ENCODE assay signal across 23 cellular contexts in the genomic region with DNA sequence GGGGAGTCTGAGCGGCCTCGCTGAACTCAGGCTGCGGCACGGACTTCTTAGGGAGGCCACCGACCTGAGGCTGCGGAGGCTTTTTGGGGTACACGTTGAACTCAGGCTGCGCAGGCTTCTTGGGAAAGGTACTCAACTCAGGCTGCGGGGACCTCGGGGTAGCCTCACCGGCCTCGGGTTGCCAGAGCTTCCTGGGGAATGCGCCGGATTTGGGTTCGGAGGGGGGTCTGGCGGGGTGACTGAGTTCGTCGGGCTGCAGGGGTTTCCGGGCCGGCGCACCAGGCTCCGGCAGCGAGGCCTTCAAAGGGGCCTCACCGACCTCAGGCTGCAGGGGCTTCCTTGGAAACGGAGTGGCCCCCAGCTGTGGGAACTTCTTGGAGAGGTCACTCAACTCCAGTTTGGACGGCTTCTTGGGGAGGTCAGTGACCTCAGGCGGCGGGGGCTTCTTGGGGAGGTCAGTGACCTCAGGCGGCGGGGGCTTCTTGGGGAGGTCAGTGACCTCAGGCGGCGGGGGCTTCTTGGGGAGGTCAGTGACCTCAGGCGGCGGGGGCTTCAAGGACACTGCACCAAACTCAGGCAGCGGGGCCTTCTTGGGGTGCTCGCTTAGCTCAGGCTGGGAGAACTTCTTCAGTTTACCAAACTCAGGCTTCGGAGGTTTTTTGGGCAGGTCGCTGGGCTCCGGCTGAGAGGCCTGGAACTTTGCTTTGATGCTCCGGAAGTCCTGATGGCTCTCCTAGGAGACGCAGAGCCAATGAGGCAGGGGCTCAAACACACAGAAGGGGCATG. TPM values are rescaled to one million over a fixed set of nuclear protein-coding genes. Genes with fewer than 3 reads are reported as not detected.
DNase-seq lines count a peak whose midpoint lies in the region; ATAC-seq and TF ChIP-seq lines count a peak whose summit lies in the region.
"Had no signal": no experiment of that assay in that cellular context is flagged by ENCODE, and none has a peak within 500 bp of the region (broad histone marks: within the 10 kb centered on the region; RNA-seq: fewer than 3 reads in every experiment).

No MANE protein-coding gene starts in this region.

- peak overlapping the region in 10 of 11 experiments; percentile 52 to 97 (median 90); a peak in 18 of 22 replicates for H3K27ac ChIP-seq in BLaER1 treated with 17β-estradiol and CSF1 and Interleukin-3, amounts not matched to agents 10 nM and 100 nM
- H3K27ac ChIP-seq in lower lobe of right lung (no peak overlapping the region), osteoblast (ENCODE audit: low read depth, low read length) (no peak overlapping the region)
- H3K27ac ChIP-seq: KMS-11, PC-9, SJSA1 had no signal

- no peaks in the 10 kb centered on the region for H3K9me3 Mint-ChIP-seq in HFFc6
- H3K9me3 Mint-ChIP-seq: CD4-positive, alpha-beta T cell; H9; IgD-negative memory B cell had no signal

- H3K79me2 ChIP-seq in osteoblast (ENCODE audit: insufficient read depth, low read length) = no peaks in the 10 kb centered on the region

- intact Hi-C loops in lower lobe of right lung (cut with DNase I) = no loop called here

- peak overlapping the region in 4 of 10 experiments; percentile 28 to 69 (median 50); a peak in 4 of 20 replicates for H3K4me3 ChIP-seq in BLaER1 treated with 17β-estradiol and CSF1 and Interleukin-3, amounts not matched to agents 10 nM and 100 nM
- H3K4me3 ChIP-seq in NT2/D1 (ENCODE audit: insufficient read length, low read depth) = no peak overlapping the region
- peak overlapping the region; percentile 45 for H3K4me3 ChIP-seq in lower lobe of right lung
- H3K4me3 ChIP-seq in osteoblast (ENCODE audit: insufficient read depth, low read length) = no peak overlapping the region
- H3K4me3 ChIP-seq: PC-9, SJSA1 had no signal

- H2AFZ ChIP-seq in osteoblast (ENCODE audit: low read length) = no peak overlapping the region
- H2AFZ ChIP-seq: PC-9 had no signal

- no peak overlapping the region for H3K27ac Mint-ChIP-seq in HFFc6

- no peaks in the 10 kb centered on the region for H3K27me3 ChIP-seq in BLaER1 treated with 17β-estradiol and CSF1 and Interleukin-3, amounts not matched to agents 10 nM and 100 nM
- H3K27me3 ChIP-seq in NT2/D1 (ENCODE audit: insufficient read depth, insufficient read length) (no peaks in the 10 kb centered on the region), lower lobe of right lung (ENCODE audit: low read depth) (no peaks in the 10 kb centered on the region), osteoblast (ENCODE audit: insufficient read depth, low read length) (no peaks in the 10 kb centered on the region)
- H3K27me3 ChIP-seq: SJSA1 had no signal

- no peak for DNase-seq in NT2/D1 (ENCODE audit: low read depth, low spot score)
- no peak for DNase-seq in lower lobe of right lung
- peak; percentile 69 for DNase-seq in osteoblast (ENCODE audit: insufficient read length, low spot score, missing footprints)
- DNase-seq in hypothalamus (lab: John Stamatoyannopoulos, UW) = no peak
- no peak for DNase-seq in HFFc6
- DNase-seq in stimulated activated CD4-positive, alpha-beta T cell treated with anti-CD3 and anti-CD28 coated beads, Interleukin-12 subunit alpha, Interleukin-12 subunit beta, amount 100 ng/mL, for 4 hours = no peak
- DNase-seq: 8988T; ACHN; CD4-positive, alpha-beta T cell; H9; MM.1S; NCI-H2029; NCI-H446; NCI-H524 treated with DMSO at 0.1 percent for 48 hours; NCI-H774; NK-92 treated with Interleukin-12 subunit alpha and Interleukin-12 subunit beta, amount 100 ng/mL, for 24 hours; PC-9 had no signal

- TF ChIP-seq CTCF in lower lobe of right lung (IDR thresholded peaks at IDR 0.05) (no peak), osteoblast (IDR thresholded peaks at IDR 0.05; ENCODE audit: extremely low read depth, low read depth, low read length) (no peak), HFFc6 (IDR thresholded peaks at IDR 0.05) (no peak)

- H3K36me3 ChIP-seq in BLaER1 treated with 17β-estradiol and CSF1 and Interleukin-3, amounts not matched to agents 10 nM and 100 nM = peaks cover 0 to 49% (median 4%) of the 10 kb centered on the region in 11 experiments; a peak in 11 of 22 replicates
- H3K36me3 ChIP-seq in NT2/D1 (ENCODE audit: insufficient read depth, insufficient read length, low read length) (no peaks in the 10 kb centered on the region), lower lobe of right lung (no peaks in the 10 kb centered on the region), osteoblast (ENCODE audit: insufficient read depth, low read length) (no peaks in the 10 kb centered on the region)
- H3K36me3 ChIP-seq: SJSA1 had no signal

- peaks cover 53 to 98% (median 93%) of the 10 kb centered on the region in 10 experiments for H3K4me1 ChIP-seq in BLaER1 treated with 17β-estradiol and CSF1 and Interleukin-3, amounts not matched to agents 10 nM and 100 nM
- H3K4me1 ChIP-seq in NT2/D1 (ENCODE audit: insufficient read depth, insufficient read length) = peaks cover 28% of the 10 kb centered on the region
- peaks cover 6% of the 10 kb centered on the region for H3K4me1 ChIP-seq in lower lobe of right lung
- H3K4me1 ChIP-seq in osteoblast (ENCODE audit: insufficient read depth, low read length) = no peaks in the 10 kb centered on the region
- H3K4me1 ChIP-seq: SJSA1 had no signal

- H3K4me2 ChIP-seq in BLaER1 treated with 17β-estradiol and CSF1 and Interleukin-3, amounts not matched to agents 10 nM and 100 nM = peak overlapping the region in 10 of 11 experiments; percentile 18 to 99 (median 86); a peak in 16 of 22 replicates
- H3K4me2 ChIP-seq in osteoblast (ENCODE audit: insufficient read depth, low read length) = no peak overlapping the region
- H3K4me2 ChIP-seq: KMS-11, PC-9 had no signal

- ATAC-seq in lower lobe of right lung = no peak
- ATAC-seq: Right ventricle myocardium inferior had no signal

- H3K4me3 Mint-ChIP-seq in HFFc6 = no peak overlapping the region
- H3K4me3 Mint-ChIP-seq: H9, IgD-negative memory B cell had no signal

- no peaks in the 10 kb centered on the region for H3K36me3 Mint-ChIP-seq in HFFc6 (ENCODE audit: low read depth)
- H3K36me3 Mint-ChIP-seq: IgD-negative memory B cell had no signal

- H3K9ac ChIP-seq in BLaER1 treated with 17β-estradiol and CSF1 and Interleukin-3, amounts not matched to agents 10 nM and 100 nM = peak overlapping the region in 10 of 11 experiments; percentile 36 to 78 (median 70); a peak in 14 of 22 replicates
- H3K9ac ChIP-seq in NT2/D1 (ENCODE audit: insufficient read length, low read depth) = peak overlapping the region; percentile 57
- H3K9ac ChIP-seq: KMS-11 had no signal

- H3K4me1 Mint-ChIP-seq in HFFc6 (ENCODE audit: low read depth) = no peaks in the 10 kb centered on the region

- peaks cover 6% of the 10 kb centered on the region for H3K27me3 Mint-ChIP-seq in HFFc6 (ENCODE audit: insufficient read depth)
- H3K27me3 Mint-ChIP-seq: CD4-positive, alpha-beta T cell had no signal

- H3K9me3 ChIP-seq in BLaER1 treated with 17β-estradiol and CSF1 and Interleukin-3, amounts not matched to agents 10 nM and 100 nM (replicated peaks in 1 of 11) = no peaks in the 10 kb centered on the region
- H3K9me3 ChIP-seq in NT2/D1 (ENCODE audit: insufficient read depth, low read length) = no peaks in the 10 kb centered on the region
- H3K9me3 ChIP-seq in lower lobe of right lung = no peaks in the 10 kb centered on the region
- H3K9me3 ChIP-seq in osteoblast (ENCODE audit: low read depth, low read length) = no peaks in the 10 kb centered on the region
- H3K9me3 ChIP-seq: SJSA1 had no signal

- H4K20me1 ChIP-seq in BLaER1 treated with 17β-estradiol and CSF1 and Interleukin-3, amounts not matched to agents 10 nM and 100 nM = no peaks in the 10 kb centered on the region
- H4K20me1 ChIP-seq in osteoblast (ENCODE audit: insufficient read depth, low read length) = no peaks in the 10 kb centered on the region

RNA-seq across cellular contexts. Expression of a gene that starts 3.2 kb away (rescaled TPM):
- total RNA-seq in lower lobe of right lung (52.2 TPM), osteoblast (under 0.01 TPM in 1 of 2 replicates, not detected in the other)
- total RNA-seq in HFFc6 (2021; fragmentation: NEBNext Ultra II Directional; extraction: Animal tissue kit (Norgen Biotek cat#: 25700)) = under 1 TPM in 2 of 6 experiments, not detected in 4; 0.21 TPM
- total RNA-seq: RPMI7951, SJSA1 had no signal

RNA-seq across cellular contexts. Expression of a gene that starts 14.7 kb away (rescaled TPM):
- total RNA-seq in lower lobe of right lung (21.6 TPM), osteoblast (2.9 and 6.9 TPM in 2 replicates)
- total RNA-seq in HFFc6 (2021; fragmentation: NEBNext Ultra II Directional; extraction: Animal tissue kit (Norgen Biotek cat#: 25700)) = 10 to 100 TPM; 20.1 to 27.2 (median 25.5) TPM

RNA-seq across cellular contexts. Expression of a gene that starts 54.5 kb away (rescaled TPM):
- total RNA-seq in lower lobe of right lung = 152 TPM
- 37.7 and 39.4 TPM in 2 replicates for total RNA-seq in osteoblast
- 100 to 1,000 TPM; 144 to 217 (median 194) TPM for total RNA-seq in HFFc6 (2021; fragmentation: NEBNext Ultra II Directional; extraction: Animal tissue kit (Norgen Biotek cat#: 25700))

Comparison
In these comparisons a context has a peak if more than half of its experiments do, and no peak if none do; other contexts are left out.
1. H3K27ac ChIP-seq: peak in BLaER1 treated with 17β-estradiol and CSF1 and Interleukin-3, amounts not matched to agents 10 nM and 100 nM (10 of 11); none in lower lobe of right lung (single experiment) and osteoblast (single experiment).
2. RNA of a gene that starts 3.2 kb away (total RNA-seq): 52.2 TPM in lower lobe of right lung (single experiment); 0.21 TPM in HFFc6 and under 0.01 TPM in osteoblast; every median in the first group is over 10 times any median in the second.